22 cellular contexts compared by ENCODE assay signal in the genomic region with DNA sequence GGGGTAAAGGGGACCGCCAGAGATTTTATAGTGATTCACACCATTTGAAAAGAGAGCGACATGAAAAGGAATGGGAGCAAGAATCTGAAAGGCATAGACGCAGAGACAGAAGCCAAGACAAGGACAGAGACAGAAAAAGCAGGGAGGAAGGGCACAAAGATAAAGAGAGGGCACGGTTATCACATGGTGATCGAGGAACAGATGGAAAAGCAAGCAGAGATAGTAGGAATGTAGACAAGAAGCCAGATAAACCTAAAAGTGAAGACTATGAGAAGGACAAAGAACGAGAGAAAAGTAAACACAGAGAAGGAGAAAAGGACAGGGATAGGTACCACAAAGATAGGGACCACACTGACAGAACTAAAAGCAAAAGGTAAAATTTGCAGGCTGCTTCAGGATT.
DNase-seq lines count a peak whose midpoint lies in the region; ATAC-seq, FAIRE-seq and TF ChIP-seq lines count a peak whose summit lies in the region.
"Had no signal": no experiment of that assay in that cellular context is flagged by ENCODE, and none has a peak within 500 bp of the region (broad histone marks: within the 10 kb centered on the region; RNA-seq: fewer than 3 reads in every experiment).

No MANE protein-coding gene starts in this region.

- intact Hi-C loops in MCF 10A (cut with micrococcal nuclease) (no loop called here), breast epithelium (cut with DNase I; ENCODE audit: low total_unique reads) (no loop called here), IMR-90 (cut with micrococcal nuclease) (loop anchor here (10.0 kb wide), 1 partner anchor 59 kb away; no protein-coding TSS in a partner anchor), K562 (cut with micrococcal nuclease) (no loop called here), vagina (cut with DNase I) (no loop called here), testis (cut with DNase I; ENCODE audit: low total_unique reads) (no loop called here)

- H3K27me3 Mint-ChIP-seq in MCF 10A (ENCODE audit: insufficient read depth, unreplicated experiment) (no peaks in the 10 kb centered on the region), progenitor cell of endocrine pancreas (no peaks in the 10 kb centered on the region)
- H3K27me3 Mint-ChIP-seq: B cell had no signal

- no peak overlapping the region for H4K8ac ChIP-seq in IMR-90 (ENCODE audit: low read depth in 2 of 2, low read length in 2 of 2)

- H3K27ac ChIP-seq in breast epithelium, result no peak overlapping the region
- H3K27ac ChIP-seq in IMR-90 (ENCODE audit: insufficient read depth, low read length), result no peak overlapping the region
- H3K27ac ChIP-seq in K562 (ENCODE audit: extremely low read depth, low read depth, low read length), result no peak overlapping the region
- H3K27ac ChIP-seq in vagina, result no peak overlapping the region
- no peak overlapping the region for H3K27ac ChIP-seq in WERI-Rb-1
- no peak overlapping the region for H3K27ac ChIP-seq in testis

- TF ChIP-seq POLR2A in breast epithelium (IDR thresholded peaks at IDR 0.05) (no peak), IMR-90 (IDR thresholded peaks at IDR 0.05; ENCODE audit: low read depth, low read length) (no peak), K562 (conservative IDR thresholded peaks at IDR 0.05) (peak; percentile 53; the same call in 1 of the 2 replicates), vagina (IDR thresholded peaks at IDR 0.05) (no peak), testis (IDR thresholded peaks at IDR 0.05) (no peak)

- H4K5ac ChIP-seq in IMR-90 (ENCODE audit: low read depth, low read length), result no peak overlapping the region

- H3K36me3 ChIP-seq in breast epithelium (no peaks in the 10 kb centered on the region), IMR-90 (ENCODE audit: control insufficient read depth, insufficient read depth, low read length) (peaks cover 25% of the 10 kb centered on the region), K562 (ENCODE audit: control insufficient read depth, insufficient read depth, low read length) (peaks cover 50% of the 10 kb centered on the region), vagina (peaks cover 0 to 43% of the 10 kb centered on the region in 2 donors), WERI-Rb-1 (peaks cover 41% of the 10 kb centered on the region), testis (ENCODE audit: low read depth, missing control alignments) (no peaks in the 10 kb centered on the region)

- no peak for TF ChIP-seq RAD21 in IMR-90 (IDR thresholded peaks at IDR 0.05; ENCODE audit: low read length)
- TF ChIP-seq RAD21 in K562 (CRISPR knock-in tag; conservative IDR thresholded peaks at IDR 0.05 in 1 of 2, IDR thresholded peaks at IDR 0.05 in 1 of 2), result no peak

- H3K4me1 ChIP-seq in breast epithelium, result no peaks in the 10 kb centered on the region
- H3K4me1 ChIP-seq in IMR-90 (ENCODE audit: control insufficient read depth, insufficient read depth, low read length), result no peaks in the 10 kb centered on the region
- H3K4me1 ChIP-seq in K562 (replicated peaks in 1 of 2; ENCODE audit: control insufficient read depth in 2 of 2, insufficient read depth in 2 of 2, low read length in 2 of 2), result no peaks in the 10 kb centered on the region
- H3K4me1 ChIP-seq in vagina, result no peaks in the 10 kb centered on the region
- no peaks in the 10 kb centered on the region for H3K4me1 ChIP-seq in testis

- H3K27ac Mint-ChIP-seq in MCF 10A (ENCODE audit: low read depth, unreplicated experiment) (no peak overlapping the region), progenitor cell of endocrine pancreas (peak overlapping the region; percentile 32)
- H3K27ac Mint-ChIP-seq: B cell had no signal

- no peak for FAIRE-seq in K562 (lab: Jason Lieb, UNC)
- FAIRE-seq: A204.1 had no signal

- no peaks in the 10 kb centered on the region for H3K79me1 ChIP-seq in IMR-90 (ENCODE audit: low read depth in 1 of 2, low read length in 2 of 2)

- H3K56ac ChIP-seq in IMR-90 (ENCODE audit: extremely low read depth, insufficient read depth, low read length), result no peak overlapping the region

- POLR2A ChIA-PET in MCF 10A (lab: Yijun Ruan, JAX), result no interaction called here
- POLR2A ChIA-PET in IMR-90 (lab: Charles Lee; ENCODE audit: unreplicated experiment), result no interaction called here
- POLR2A ChIA-PET in K562 (lab: Yijun Ruan, JAX), result no interaction called here

- H3K27me3 ChIP-seq in breast epithelium (no peaks in the 10 kb centered on the region), IMR-90 (ENCODE audit: control insufficient read depth, insufficient read depth, low read length) (no peaks in the 10 kb centered on the region), K562 (ENCODE audit: control insufficient read depth in 2 of 2, insufficient read depth in 2 of 2, low read length in 2 of 2) (no peaks in the 10 kb centered on the region), vagina (no peaks in the 10 kb centered on the region), WERI-Rb-1 (ENCODE audit: insufficient read depth, low read depth, severe bottlenecking) (no peaks in the 10 kb centered on the region), testis (no peaks in the 10 kb centered on the region)

- H2BK15ac ChIP-seq in IMR-90 (ENCODE audit: low read depth, low read length), result no peak overlapping the region

- ATAC-seq in IMR-90 (ENCODE audit: low read depth), result no peak
- ATAC-seq in K562, result no peak

- H3K9me3 ChIP-seq in breast epithelium, result no peaks in the 10 kb centered on the region
- H3K9me3 ChIP-seq in IMR-90 (ENCODE audit: control insufficient read depth, insufficient read depth, low read length), result no peaks in the 10 kb centered on the region
- H3K9me3 ChIP-seq in K562 (replicated peaks; ENCODE audit: control insufficient read depth, insufficient read depth, low read depth, low read length), result no peaks in the 10 kb centered on the region
- no peaks in the 10 kb centered on the region for H3K9me3 ChIP-seq in vagina
- no peaks in the 10 kb centered on the region for H3K9me3 ChIP-seq in WERI-Rb-1 (ENCODE audit: severe bottlenecking)
- no peaks in the 10 kb centered on the region for H3K9me3 ChIP-seq in testis

- H2AK9ac ChIP-seq in IMR-90 (replicated peaks; ENCODE audit: low read depth, low read length, poor library complexity), result no peak overlapping the region

- H3K14ac ChIP-seq in IMR-90 (replicated peaks; ENCODE audit: low read depth, low read length), result no peak overlapping the region

- H4K20me1 ChIP-seq in IMR-90 (ENCODE audit: insufficient read depth, low read length), result no peaks in the 10 kb centered on the region
- no peaks in the 10 kb centered on the region for H4K20me1 ChIP-seq in K562 (replicated peaks; ENCODE audit: control insufficient read depth, insufficient read depth, low read length)

- no peak overlapping the region for H4K91ac ChIP-seq in IMR-90 (ENCODE audit: insufficient read depth, low read depth, low read length)

- CTCF ChIA-PET in MCF 10A (lab: Yijun Ruan, JAX), result no interaction called here
- CTCF ChIA-PET in IMR-90 (lab: Yijun Ruan, JAX), result no interaction called here
- CTCF ChIA-PET in K562 (lab: Yijun Ruan, JAX; ENCODE audit: low intra/inter-chr PET ratio), result no interaction called here

- TF ChIP-seq CTCF in MCF 10A (IDR thresholded peaks at IDR 0.05; ENCODE audit: unreplicated experiment) (no peak), breast epithelium (IDR thresholded peaks at IDR 0.05) (no peak), IMR-90 (conservative IDR thresholded peaks at IDR 0.05; ENCODE audit: low read depth, low read length) (no peak), K562 (IDR thresholded peaks at IDR 0.05 in 2 of 3, conservative IDR thresholded peaks at IDR 0.05 in 1 of 3; ENCODE audit: insufficient read depth in 2 of 3, low read depth in 1 of 3, low read length in 3 of 3) (no peak), progenitor cell of endocrine pancreas (IDR thresholded peaks at IDR 0.05; ENCODE audit: unreplicated experiment) (no peak), vagina (IDR thresholded peaks at IDR 0.05) (no peak), WERI-Rb-1 (IDR thresholded peaks at IDR 0.05; ENCODE audit: low read depth, low read length) (no peak), testis (IDR thresholded peaks at IDR 0.05) (no peak)

- H3K9me3 Mint-ChIP-seq in MCF 10A (ENCODE audit: unreplicated experiment) (no peaks in the 10 kb centered on the region), progenitor cell of endocrine pancreas (ENCODE audit: low read depth) (no peaks in the 10 kb centered on the region)
- H3K9me3 Mint-ChIP-seq: CD14-positive monocyte had no signal

- H3K4me3 Mint-ChIP-seq in MCF 10A (ENCODE audit: unreplicated experiment) (no peak overlapping the region), progenitor cell of endocrine pancreas (ENCODE audit: low read depth) (no peak overlapping the region)
- H3K4me3 Mint-ChIP-seq: B cell, CD14-positive monocyte had no signal

- BruUV-seq in MCF 10A (replicated peaks; lab: Mats Ljungman, UMichigan), result TSS peak; percentile 31
- BruUV-seq in IMR-90 (replicated peaks; lab: Mats Ljungman, UMichigan), result TSS peak; percentile 53
- TSS peak; percentile 44 for BruUV-seq in K562 (replicated peaks; lab: Mats Ljungman, UMichigan)

- H3K79me2 ChIP-seq in K562 (ENCODE audit: control insufficient read depth, insufficient read depth, low read length), result no peaks in the 10 kb centered on the region

- H2AFZ ChIP-seq in IMR-90 (replicated peaks; ENCODE audit: low read length, poor library complexity) (no peak overlapping the region), K562 (ENCODE audit: low read depth, low read length) (no peak overlapping the region)

- DNase-seq in MCF 10A (ENCODE audit: unreplicated experiment), result no peak
- DNase-seq in breast epithelium (ENCODE audit: low spot score in 2 of 2), result no peak
- DNase-seq in IMR-90, result no peak
- no peak for DNase-seq in K562 (ENCODE audit: extremely low read depth in 1 of 4, low spot score in 3 of 4)
- no peak for DNase-seq in progenitor cell of endocrine pancreas (ENCODE audit: low spot score, unreplicated experiment)
- no peak for DNase-seq in vagina (ENCODE audit: extremely low spot score in 2 of 2)
- no peak for DNase-seq in WERI-Rb-1
- DNase-seq in testis, result no peak
- DNase-seq: DMS 273 treated with DMSO at 0.1 percent for 48 hours, DMS79 treated with DMSO at 0.1 percent for 48 hours, H7, MV-4-11, NCI-H1694, NCI-H2081, NCI-H2171, NCI-H345, NCI-H524, NCI-H774, Right ventricle myocardium superior had no signal

- H3K18ac ChIP-seq in IMR-90 (ENCODE audit: low read depth, low read length), result no peak overlapping the region

- peaks cover 82% of the 10 kb centered on the region for H3K36me3 Mint-ChIP-seq in MCF 10A (ENCODE audit: insufficient read depth, unreplicated experiment)
- peaks cover 40% of the 10 kb centered on the region for H3K36me3 Mint-ChIP-seq in progenitor cell of endocrine pancreas (ENCODE audit: insufficient read depth)

- peaks cover 6% of the 10 kb centered on the region for H3K4me1 Mint-ChIP-seq in MCF 10A (ENCODE audit: insufficient read depth, unreplicated experiment)
- peaks cover 1% of the 10 kb centered on the region for H3K4me1 Mint-ChIP-seq in progenitor cell of endocrine pancreas (ENCODE audit: low read depth)
- H3K4me1 Mint-ChIP-seq: B cell, CD14-positive monocyte had no signal

- 100% methylated on average over 4 of the region's 6 CpGs; no CpG with 5 or more reads in 1 of the 2 experiments for WGBS in IMR-90 (ENCODE audit: extremely low coverage in 2 of 2, insufficient read length in 1 of 2), 2 experiments
- WGBS in K562 (ENCODE audit: insufficient coverage, low coverage, missing lambda C conversion rate), result 70% methylated on average over 5 of the region's 6 CpGs
- WGBS in testis, 2 donors, result 90 to 93% methylated on average over 6 of the region's 6 CpGs

- in situ Hi-C loops in IMR-90 (cut with MboI; ENCODE audit: low sequenced_read_pairs), result no loop called here
- in situ Hi-C loops in K562 (cut with MboI), result no loop called here

- no peak overlapping the region for H3K9ac ChIP-seq in IMR-90 (ENCODE audit: low read depth, low read length)
- no peak overlapping the region for H3K9ac ChIP-seq in K562 (ENCODE audit: insufficient read depth in 1 of 2, low read depth in 2 of 2, low read length in 2 of 2)

- H3K4me3 ChIP-seq in breast epithelium (no peak overlapping the region), IMR-90 (ENCODE audit: insufficient read depth, low read depth, low read length) (no peak overlapping the region), K562 (no peak overlapping the region), vagina (no peak overlapping the region), WERI-Rb-1 (ENCODE audit: low read depth, low read length) (no peak overlapping the region), testis (no peak overlapping the region)

- H2BK120ac ChIP-seq in IMR-90 (ENCODE audit: low read depth, low read length), result no peak overlapping the region

- dilution Hi-C loops in IMR-90 (cut with HindIII; ENCODE audit: low sequenced_read_pairs, unreplicated experiment), result no loop called here

- H2BK5ac ChIP-seq in IMR-90 (ENCODE audit: low read depth, low read length, poor library complexity, severe bottlenecking), result no peak overlapping the region

- H2BK20ac ChIP-seq in IMR-90 (ENCODE audit: low read depth, low read length), result no peak overlapping the region

- no peaks in the 10 kb centered on the region for H3K9me1 ChIP-seq in IMR-90 (ENCODE audit: insufficient read depth, low read length)
- H3K9me1 ChIP-seq in K562 (ENCODE audit: control insufficient read depth, insufficient read depth, low read length), result no peaks in the 10 kb centered on the region

- no peak overlapping the region for H3K4ac ChIP-seq in IMR-90 (ENCODE audit: low read depth, low read length)

- H2AK5ac ChIP-seq in IMR-90 (ENCODE audit: low read depth, low read length), result no peak overlapping the region

- H3K23ac ChIP-seq in IMR-90 (ENCODE audit: low read depth, low read length), result no peak overlapping the region

- TF ChIP-seq EP300 in K562 (IDR thresholded peaks at IDR 0.05; ENCODE audit: low read length), result no peak

- H3K4me2 ChIP-seq in IMR-90 (ENCODE audit: low read depth, low read length) (no peak overlapping the region), K562 (ENCODE audit: insufficient read depth, low read length) (no peak overlapping the region)
